11 cellular contexts compared by ENCODE assay signal in the genomic region with DNA sequence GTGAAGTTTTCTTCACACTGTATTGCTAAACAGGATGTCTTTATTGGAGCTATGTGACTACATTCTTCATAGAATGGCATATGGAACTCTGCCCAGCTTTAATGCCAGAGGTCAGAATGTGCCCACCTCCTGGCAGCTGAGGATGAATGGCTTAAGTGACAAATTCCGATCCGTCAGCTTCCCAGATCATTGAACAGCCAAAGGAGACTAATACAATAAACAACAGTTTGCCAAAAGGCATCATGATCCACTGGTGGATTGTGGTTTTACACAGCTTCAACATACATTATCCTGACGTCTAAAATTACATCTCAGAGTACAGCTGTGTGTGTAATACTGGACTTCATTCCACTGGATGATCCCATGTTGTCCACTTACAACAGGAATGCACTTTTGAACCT.
DNase-seq lines count a peak whose midpoint lies in the region; ATAC-seq and TF ChIP-seq lines count a peak whose summit lies in the region.
"Had no signal": no experiment of that assay in that cellular context is flagged by ENCODE, and none has a peak within 500 bp of the region (broad histone marks: within the 10 kb centered on the region; RNA-seq: fewer than 3 reads in every experiment).

No MANE protein-coding gene starts in this region.

- no peaks in the 10 kb centered on the region for H3K9me3 ChIP-seq in SK-N-MC (ENCODE audit: low read depth, low read length)

- TF ChIP-seq CTCF in fibroblast of mammary gland (conservative IDR thresholded peaks at IDR 0.05; ENCODE audit: control insufficient read depth, insufficient read depth, low read depth, low read length) = no peak

- H3K4me3 ChIP-seq in SK-N-MC (peak overlapping the region; percentile 45), fibroblast of mammary gland (ENCODE audit: control insufficient read depth, low read depth, low read length) (no peak overlapping the region), skeletal muscle cell (ENCODE audit: low read depth, low read length) (no peak overlapping the region)
- H3K4me3 ChIP-seq: ascending aorta had no signal

- H3K27ac ChIP-seq in SK-N-MC = peak overlapping the region; percentile 61

- peak; percentile 59 for DNase-seq in H4 (ENCODE audit: low spot score)
- DNase-seq in SK-N-MC (ENCODE audit: low read depth, low spot score) = no peak
- DNase-seq in fibroblast of mammary gland (ENCODE audit: low read depth) = peak; percentile 82
- peak; percentile 87 for DNase-seq in skeletal muscle cell (ENCODE audit: low read depth)
- no peak for DNase-seq in hypothalamus (lab: John Stamatoyannopoulos, UW)
- DNase-seq in DMS153 (lab: John Stamatoyannopoulos, UW) = no peak
- no peak for DNase-seq in 8988T
- DNase-seq: NCI-H1436 treated with DMSO at 0.1 percent for 48 hours, retina had no signal

- no peak for ATAC-seq in GM18498 (IDR thresholded peaks at IDR 0.05; ENCODE audit: unreplicated experiment)

- H3K36me3 ChIP-seq in SK-N-MC (ENCODE audit: insufficient read depth, low read length) = no peaks in the 10 kb centered on the region
- H3K36me3 ChIP-seq: ascending aorta had no signal

- H3K9ac ChIP-seq in SK-N-MC (ENCODE audit: insufficient read length) = no peak overlapping the region

Comparison
In these comparisons a context has a peak if more than half of its experiments do, and no peak if none do; other contexts are left out.
1. DNase-seq: peak in H4 (single experiment), fibroblast of mammary gland (single experiment) and skeletal muscle cell (single experiment); none in SK-N-MC (single experiment), hypothalamus (0 of 51), DMS153 (single experiment) and 8988T (single experiment).